ENCODE assay signal across 15 cellular contexts in genomic region chrX:28876415-28876814, GRCh38.
A peak's percentile ranks its signal among the peaks of the same experiment; 100 is the strongest.
DNase-seq lines count a peak whose midpoint lies in the region; ATAC-seq, FAIRE-seq and TF ChIP-seq lines count a peak whose summit lies in the region.
"Had no signal": no experiment of that assay in that cellular context is flagged by ENCODE, and none has a peak within 500 bp of the region (broad histone marks: within the 10 kb centered on the region; RNA-seq: fewer than 3 reads in every experiment).

No MANE protein-coding gene starts in this region.

- no peak for TF ChIP-seq POLR2A in H1 (IDR thresholded peaks at IDR 0.05; ENCODE audit: control extremely low read depth in 1 of 2, low read depth in 2 of 2, low read length in 2 of 2)

- H3K4ac ChIP-seq in H1 (replicated peaks; ENCODE audit: insufficient read length, low read depth, low read length): no peak overlapping the region

- H2BK20ac ChIP-seq in H1 (ENCODE audit: low read length): no peak overlapping the region

- H3K4me3 ChIP-seq in H1 (ENCODE audit: extremely low read depth in 1 of 4, insufficient read depth in 2 of 4, low read depth in 3 of 4, low read length in 4 of 4): no peak overlapping the region
- H3K4me3 ChIP-seq in osteoblast (ENCODE audit: insufficient read depth, low read length): no peak overlapping the region
- H3K4me3 ChIP-seq: GM23338 had no signal

- H3K4me2 ChIP-seq in H1 (ENCODE audit: insufficient read depth in 1 of 2, low read depth in 2 of 2, low read length in 2 of 2): no peak overlapping the region
- H3K4me2 ChIP-seq in osteoblast (ENCODE audit: insufficient read depth, low read length): no peak overlapping the region
- H3K4me2 ChIP-seq: GM23338 had no signal

- intact Hi-C loops in left ventricle myocardium superior (cut with micrococcal nuclease): no loop called here
- intact Hi-C loops in cardiac septum (cut with DNase I): no loop called here

- H4K20me1 ChIP-seq in H1 (replicated peaks in 1 of 2; ENCODE audit: control insufficient read depth in 1 of 2, insufficient read depth in 2 of 2, low read length in 2 of 2) (no peaks in the 10 kb centered on the region), osteoblast (ENCODE audit: insufficient read depth, low read length) (no peaks in the 10 kb centered on the region)

- H3K79me2 ChIP-seq in H1 (ENCODE audit: control insufficient read depth in 1 of 2, insufficient read depth in 2 of 2, low read length in 2 of 2): no peaks in the 10 kb centered on the region
- H3K79me2 ChIP-seq in osteoblast (ENCODE audit: insufficient read depth, low read length): no peaks in the 10 kb centered on the region

- H3K18ac ChIP-seq in H1 (ENCODE audit: extremely low read depth, low read length): no peak overlapping the region

- H3K9me3 ChIP-seq in H1 (ENCODE audit: insufficient read depth in 2 of 2, low read depth in 1 of 2, low read length in 1 of 2): no peaks in the 10 kb centered on the region
- H3K9me3 ChIP-seq in osteoblast (ENCODE audit: low read depth, low read length): no peaks in the 10 kb centered on the region
- H3K9me3 ChIP-seq: BE2C had no signal

- no peak overlapping the region for H2BK15ac ChIP-seq in H1 (ENCODE audit: low read length)

- ATAC-seq in left ventricle myocardium superior (peak; percentile 54), GM21717 (IDR thresholded peaks at IDR 0.05; ENCODE audit: unreplicated experiment) (no peak)
- ATAC-seq: GM23338 had no signal

- TF ChIP-seq CTCF in H1 (IDR thresholded peaks at IDR 0.05; ENCODE audit: control extremely low read depth in 1 of 3, insufficient read depth in 1 of 3, low read depth in 1 of 3, low read length in 3 of 3) (no peak), osteoblast (IDR thresholded peaks at IDR 0.05; ENCODE audit: extremely low read depth, low read depth, low read length) (no peak)

- POLR2A ChIA-PET in H1 (lab: Charles Lee; ENCODE audit: partially characterized antibody): no interaction called here

- H2BK120ac ChIP-seq in H1 (replicated peaks; ENCODE audit: low read depth, low read length): no peak overlapping the region

- no peak for DNase-seq in left ventricle myocardium superior
- no peak for DNase-seq in cardiac septum (ENCODE audit: low spot score)
- no peak for DNase-seq in H1 (ENCODE audit: low read depth in 1 of 2, low spot score in 2 of 2)
- DNase-seq in osteoblast (ENCODE audit: insufficient read length, low spot score, missing footprints): peak; percentile 35
- DNase-seq in NCI-H1694 treated with DMSO at 0.1 percent for 48 hours (lab: John Stamatoyannopoulos, UW): no peak
- DNase-seq in NCI-H2029 (lab: John Stamatoyannopoulos, UW): no peak
- DNase-seq: BE2C; CD4-positive, alpha-beta memory T cell; DMS79; H9 had no signal

- H3K23ac ChIP-seq in H1 (ENCODE audit: insufficient read length): no peak overlapping the region

- H2AFZ ChIP-seq in H1 (ENCODE audit: low read length) (no peak overlapping the region), osteoblast (ENCODE audit: low read length) (no peak overlapping the region)
- H2AFZ ChIP-seq: GM23338 had no signal

- no peaks in the 10 kb centered on the region for H3K23me2 ChIP-seq in H1 (ENCODE audit: low read depth, low read length)

- H3K36me3 ChIP-seq in H1 (ENCODE audit: control insufficient read depth in 2 of 4, insufficient read depth in 4 of 4, low read length in 3 of 4): no peaks in the 10 kb centered on the region
- no peaks in the 10 kb centered on the region for H3K36me3 ChIP-seq in osteoblast (ENCODE audit: insufficient read depth, low read length)
- H3K36me3 ChIP-seq: BE2C had no signal

- no peak overlapping the region for H3K56ac ChIP-seq in H1 (replicated peaks; ENCODE audit: insufficient read length, low read depth, low read length)

- 71% methylated on average over 1 of the region's 1 CpG; no CpG with 5 or more reads in 1 of the 2 experiments for WGBS in H1 (ENCODE audit: extremely low coverage in 1 of 2, insufficient coverage in 1 of 2, insufficient read length in 1 of 2, insufficient replicate concordance in 2 of 2, low coverage in 1 of 2, low lambda C conversion rate in 2 of 2, missing lambda C conversion rate in 1 of 2), 2 experiments

- no peak overlapping the region for H2BK5ac ChIP-seq in H1 (ENCODE audit: low read depth, low read length)

- H2BK12ac ChIP-seq in H1 (ENCODE audit: low read depth, low read length): no peak overlapping the region

- H3K27me3 ChIP-seq in H1 (replicated peaks in 1 of 4; ENCODE audit: control insufficient read depth in 3 of 4, extremely low read depth in 1 of 4, insufficient read depth in 3 of 4, low read length in 3 of 4) (no peaks in the 10 kb centered on the region), osteoblast (ENCODE audit: insufficient read depth, low read length) (no peaks in the 10 kb centered on the region)
- H3K27me3 ChIP-seq: BE2C had no signal

- H4K5ac ChIP-seq in H1 (ENCODE audit: insufficient read length, low read depth, low read length): no peak overlapping the region

- no peak overlapping the region for H4K91ac ChIP-seq in H1 (replicated peaks; ENCODE audit: insufficient read length, low read length)

- no peak overlapping the region for H3K9ac ChIP-seq in H1 (replicated peaks in 1 of 4; ENCODE audit: extremely low read depth in 1 of 4, low read depth in 3 of 4, low read length in 3 of 4)

- peak; percentile 42 for FAIRE-seq in H1 (lab: Jason Lieb, UNC)
- FAIRE-seq: G401.6 had no signal

- H3K14ac ChIP-seq in H1 (ENCODE audit: insufficient read length): no peak overlapping the region

- CTCF ChIA-PET in H1 (lab: Charles Lee; ENCODE audit: partially characterized antibody): interaction anchor here (0.7 kb wide), 1 partner anchor 1320 kb away, joined by 3 read pairs; no protein-coding TSS in a partner anchor

- no peaks in the 10 kb centered on the region for H3K79me1 ChIP-seq in H1 (ENCODE audit: low read depth, low read length)

- H2AK5ac ChIP-seq in H1 (ENCODE audit: low read depth, low read length): no peak overlapping the region

- no peak overlapping the region for H3K27ac ChIP-seq in H1 (ENCODE audit: low read depth, low read length)
- no peak overlapping the region for H3K27ac ChIP-seq in osteoblast (ENCODE audit: low read depth, low read length)
- peak overlapping the region; percentile 10 for H3K27ac ChIP-seq in temporal lobe (ENCODE audit: low read depth, low read length)
- H3K27ac ChIP-seq: C4-2B had no signal

- H3K4me1 ChIP-seq in H1 (replicated peaks in 1 of 4; ENCODE audit: control insufficient read depth in 3 of 4, insufficient read depth in 4 of 4, low read length in 3 of 4): no peaks in the 10 kb centered on the region
- no peaks in the 10 kb centered on the region for H3K4me1 ChIP-seq in osteoblast (ENCODE audit: insufficient read depth, low read length)
- H3K4me1 ChIP-seq: BE2C had no signal

- TF ChIP-seq RAD21 in H1 (IDR thresholded peaks at IDR 0.05 in 1 of 2, conservative IDR thresholded peaks at IDR 0.05 in 1 of 2; ENCODE audit: low read depth in 2 of 2, low read length in 2 of 2): no peak

- no peak overlapping the region for H4K8ac ChIP-seq in H1 (ENCODE audit: extremely low read depth, insufficient read depth, low read length)

- no peak for TF ChIP-seq EP300 in H1 (IDR thresholded peaks at IDR 0.05; ENCODE audit: borderline replicate concordance in 1 of 2, low read depth in 2 of 2, low read length in 2 of 2)
